3 cellular contexts compared by ENCODE assay signal in genomic region chr11:69133251-69133650, GRCh38.
TF ChIP-seq lines count a peak whose summit lies in the region.

No MANE protein-coding gene starts in this region.

TF ChIP-seq in A549, 52 proteins besides CTCF, POLR2A, EP300 and RAD21:
- TF ChIP-seq RCOR1 (IDR thresholded peaks at IDR 0.05; ENCODE audit: low read depth, low read length) (peak; percentile 69; the same call in 1 of the 2 replicates), ZNF302 (CRISPR knock-in tag; IDR thresholded peaks at IDR 0.05) (no peak), ZFP36 (IDR thresholded peaks at IDR 0.05; ENCODE audit: borderline replicate concordance, partially characterized antibody) (peak; percentile 96), FOXS1 (CRISPR knock-in tag; IDR thresholded peaks at IDR 0.05) (no peak), KDM1A (IDR thresholded peaks at IDR 0.05; ENCODE audit: low read depth) (0 out of 2 replicates have a peak, but pooled peaks have one; percentile 40), ZSCAN20 (CRISPR knock-in tag; IDR thresholded peaks at IDR 0.05) (no peak)

TF ChIP-seq in HCT116, 20 proteins besides CTCF, POLR2A, EP300 and RAD21:
- TF ChIP-seq, protein P1, sequence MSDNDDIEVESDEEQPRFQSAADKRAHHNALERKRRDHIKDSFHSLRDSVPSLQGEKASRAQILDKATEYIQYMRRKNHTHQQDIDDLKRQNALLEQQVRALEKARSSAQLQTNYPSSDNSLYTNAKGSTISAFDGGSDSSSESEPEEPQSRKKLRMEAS (IDR thresholded peaks at IDR 0.05) = no peak
- TF ChIP-seq CBX3 (IDR thresholded peaks at IDR 0.05; ENCODE audit: low read depth) = peak; percentile 79; the same call in 1 of the 2 replicates

TF ChIP-seq in GM12878, 131 proteins besides CTCF, POLR2A, EP300 and RAD21:
- TF ChIP-seq ZNF217 (IDR thresholded peaks at IDR 0.05) (peak; percentile 80; the same call in 1 of the 2 replicates), CBX5 (IDR thresholded peaks at IDR 0.05; ENCODE audit: low read depth) (peak; percentile 90)
- TF ChIP-seq, protein P2, sequence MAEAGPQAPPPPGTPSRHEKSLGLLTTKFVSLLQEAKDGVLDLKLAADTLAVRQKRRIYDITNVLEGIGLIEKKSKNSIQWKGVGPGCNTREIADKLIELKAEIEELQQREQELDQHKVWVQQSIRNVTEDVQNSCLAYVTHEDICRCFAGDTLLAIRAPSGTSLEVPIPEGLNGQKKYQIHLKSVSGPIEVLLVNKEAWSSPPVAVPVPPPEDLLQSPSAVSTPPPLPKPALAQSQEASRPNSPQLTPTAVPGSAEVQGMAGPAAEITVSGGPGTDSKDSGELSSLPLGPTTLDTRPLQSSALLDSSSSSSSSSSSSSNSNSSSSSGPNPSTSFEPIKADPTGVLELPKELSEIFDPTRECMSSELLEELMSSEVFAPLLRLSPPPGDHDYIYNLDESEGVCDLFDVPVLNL (IDR thresholded peaks at IDR 0.05; ENCODE audit: low read depth, low read length) = no peak
